Comparison of ENCODE assay signal across 8 cellular contexts in genomic region chr10:132570771-132571564, GRCh38. TPM values are rescaled to one million over a fixed set of nuclear protein-coding genes. Genes with fewer than 3 reads are reported as not detected.
A peak's percentile ranks its signal among the peaks of the same experiment; 100 is the strongest.
DNase-seq lines count a peak whose midpoint lies in the region; ATAC-seq and TF ChIP-seq lines count a peak whose summit lies in the region.

No MANE protein-coding gene starts in this region.

- H3K27me3 ChIP-seq in prostate gland (replicated peaks; ENCODE audit: insufficient read depth), result no peaks in the 10 kb centered on the region

- peak overlapping the region; percentile 62 to 75 for H3K27ac ChIP-seq in prostate gland

- H3K4me1 ChIP-seq in prostate gland (replicated peaks), result peaks cover 30% of the 10 kb centered on the region

- H3K4me1 Mint-ChIP-seq in T-helper 17 cell, result peaks cover 13% of the 10 kb centered on the region

- H3K36me3 Mint-ChIP-seq in T-helper 17 cell (ENCODE audit: low read depth), result no peaks in the 10 kb centered on the region

- TF ChIP-seq CTCF in prostate gland (IDR thresholded peaks at IDR 0.05), result peak in 1 of 4 experiments; percentile 15

- H3K4me3 ChIP-seq in prostate gland, result no peak overlapping the region

- no peaks in the 10 kb centered on the region for H3K36me3 ChIP-seq in prostate gland

- ATAC-seq in GM19468 (IDR thresholded peaks at IDR 0.05; ENCODE audit: extremely low read depth, unreplicated experiment) (peak; percentile 49), HG03432 (IDR thresholded peaks at IDR 0.05; ENCODE audit: unreplicated experiment) (peak; percentile 47), T-helper 17 cell (peak; percentile 56)

- 39% methylated on average over 25 of the region's 25 CpGs for WGBS in prostate gland

- H3K9me3 ChIP-seq in T-helper 17 cell (ENCODE audit: control insufficient read depth, low read length, poor library complexity, severe bottlenecking) (no peaks in the 10 kb centered on the region), prostate gland (no peaks in the 10 kb centered on the region)

- DNase-seq in Daoy (ENCODE audit: low read depth) (peak; percentile 11), T-helper 17 cell (no peak), prostate gland (ENCODE audit: low spot score) (peak; percentile 74), NCI-H2029 (lab: John Stamatoyannopoulos, UW) (no peak), DMS53 treated with DMSO at 0.1 percent for 48 hours (lab: John Stamatoyannopoulos, UW; ENCODE audit: unreplicated experiment) (no peak), COR-L47 (lab: John Stamatoyannopoulos, UW) (no peak)

- H3K27me3 Mint-ChIP-seq in T-helper 17 cell, result no peaks in the 10 kb centered on the region

- peak overlapping the region; percentile 75 for H3K4me3 Mint-ChIP-seq in T-helper 17 cell

- intact Hi-C loops in prostate gland (cut with DNase I), result no loop called here

- peak; percentile 24 for TF ChIP-seq POLR2A in prostate gland (IDR thresholded peaks at IDR 0.05)

- no peak overlapping the region for H3K27ac Mint-ChIP-seq in T-helper 17 cell

RNA-seq across cellular contexts. Expression of gene INPP5A, which starts 33.4 kb away (rescaled TPM):
- total RNA-seq in Daoy (2014; rRNA removed; shearing (Covaris generic)), result 26.8 and 32.1 TPM in 2 replicates
- total RNA-seq in T-helper 17 cell, result 10 to 100 TPM; 17.6 to 24.7 TPM
- total RNA-seq in prostate gland, result 10 to 100 TPM; 49.5 to 83.3 TPM

Comparison
In these comparisons a context has a peak if more than half of its experiments do, and no peak if none do; other contexts are left out.
1. DNase-seq: peak in Daoy (single experiment) and prostate gland (single experiment); none in T-helper 17 cell (0 of 3), NCI-H2029 (single experiment), DMS53 treated with DMSO at 0.1 percent for 48 hours (single experiment) and COR-L47 (single experiment).
2. Peak in every context shown above with its lines, with median percentiles within 50 percentile points of each other: ATAC-seq.